ENCODE assay signal across 12 cellular contexts in genomic region chr13:43363156-43363918, GRCh38.
DNase-seq lines count a peak whose midpoint lies in the region; ATAC-seq and TF ChIP-seq lines count a peak whose summit lies in the region.
"Had no signal": no experiment of that assay in that cellular context is flagged by ENCODE, and none has a peak within 500 bp of the region (broad histone marks: within the 10 kb centered on the region; RNA-seq: fewer than 3 reads in every experiment).

No MANE protein-coding gene starts in this region.

- peak; percentile 42 for ATAC-seq in sciatic nerve
- no peak for ATAC-seq in HG03159 (IDR thresholded peaks at IDR 0.05; ENCODE audit: unreplicated experiment)

- TF ChIP-seq CTCF in fibroblast of mammary gland (conservative IDR thresholded peaks at IDR 0.05; ENCODE audit: control insufficient read depth, insufficient read depth, low read depth, low read length) (no peak), GM20000 (IDR thresholded peaks at IDR 0.05; ENCODE audit: extremely low read depth, missing control alignments) (no peak)

- DNase-seq in AG20443 (ENCODE audit: low spot score), result peak; percentile 40
- peak; percentile 55 to 70 for DNase-seq in NCI-H446 (lab: John Stamatoyannopoulos, UW)
- peak; percentile 67 for DNase-seq in fibroblast of mammary gland (ENCODE audit: low read depth)
- DNase-seq in sciatic nerve (ENCODE audit: low spot score), result no peak
- DNase-seq in dedifferentiated amniotic fluid mesenchymal stem cell (ENCODE audit: extremely low spot score), result no peak
- DNase-seq in GM20000 (ENCODE audit: low spot score), result no peak
- DNase-seq in NCI-H2081 treated with DMSO at 0.1 percent for 48 hours (lab: John Stamatoyannopoulos, UW), result no peak
- DNase-seq: activated CD8-positive, alpha-beta memory T cell treated with anti-CD3 and anti-CD28 coated beads, Interleukin-2, amount 50 U/mL, for 48 hours; amniotic stem cell; effector memory CD4-positive, alpha-beta T cell; Karpas-422 had no signal

- no peak overlapping the region for H3K4me3 ChIP-seq in fibroblast of mammary gland (ENCODE audit: control insufficient read depth, low read depth, low read length)

- intact Hi-C loops in sciatic nerve (cut with DNase I), result no loop called here

Comparison
In these comparisons a context has a peak if more than half of its experiments do, and no peak if none do; other contexts are left out.
1. DNase-seq: peak in AG20443 (single experiment), NCI-H446 (2 of 2) and fibroblast of mammary gland (single experiment); none in sciatic nerve (single experiment), dedifferentiated amniotic fluid mesenchymal stem cell (single experiment), GM20000 (single experiment) and NCI-H2081 treated with DMSO at 0.1 percent for 48 hours (single experiment).